8 cellular contexts compared by ENCODE assay signal in genomic region chr14:70073924-70074566, GRCh38.
A peak's percentile ranks its signal among the peaks of the same experiment; 100 is the strongest.
DNase-seq lines count a peak whose midpoint lies in the region; ATAC-seq and TF ChIP-seq lines count a peak whose summit lies in the region.

No MANE protein-coding gene starts in this region.

- H3K36me3 Mint-ChIP-seq in HFFc6 (ENCODE audit: low read depth) = no peaks in the 10 kb centered on the region
- H3K36me3 Mint-ChIP-seq in activated T-cell treated with anti-CD3 and anti-CD28 coated beads, Interleukin-2, amount 50 U/mL, for 4 hours (ENCODE audit: insufficient read depth) = no peaks in the 10 kb centered on the region

- TF ChIP-seq POLR2A in gastroesophageal sphincter (IDR thresholded peaks at IDR 0.05) = no peak
- no peak for TF ChIP-seq POLR2A in prostate gland (IDR thresholded peaks at IDR 0.05)

- peaks cover 12% of the 10 kb centered on the region for H3K27me3 Mint-ChIP-seq in HFFc6 (ENCODE audit: insufficient read depth)
- peaks cover 7% of the 10 kb centered on the region for H3K27me3 Mint-ChIP-seq in activated T-cell treated with anti-CD3 and anti-CD28 coated beads, Interleukin-2, amount 50 U/mL, for 4 hours (ENCODE audit: low read depth)

- peaks cover 4% of the 10 kb centered on the region for H3K9me3 Mint-ChIP-seq in HFFc6
- H3K9me3 Mint-ChIP-seq in activated T-cell treated with anti-CD3 and anti-CD28 coated beads, Interleukin-2, amount 50 U/mL, for 4 hours = no peaks in the 10 kb centered on the region

- no peak overlapping the region for H3K4me3 Mint-ChIP-seq in HFFc6
- no peak overlapping the region for H3K4me3 Mint-ChIP-seq in activated T-cell treated with anti-CD3 and anti-CD28 coated beads, Interleukin-2, amount 50 U/mL, for 4 hours

- 47% methylated on average over 2 of the region's 3 CpGs; no CpG with 5 or more reads in 1 of the 2 donors for WGBS in gastroesophageal sphincter (ENCODE audit: low coverage in 1 of 2), 2 donors
- 46% methylated on average over 3 of the region's 3 CpGs for WGBS in prostate gland

- H3K4me3 ChIP-seq in gastroesophageal sphincter (no peak overlapping the region), prostate gland (no peak overlapping the region)

- H3K27me3 ChIP-seq in gastroesophageal sphincter (peaks cover under 1% of the 10 kb centered on the region), prostate gland (replicated peaks; ENCODE audit: insufficient read depth) (no peaks in the 10 kb centered on the region)

- peak in 1 of 2 donors; percentile 62 for ATAC-seq in activated T-cell treated with anti-CD3 and anti-CD28 coated beads, Interleukin-2, amount 50 U/mL, for 4 hours
- ATAC-seq in gastroesophageal sphincter (no peak), GM18909 (IDR thresholded peaks at IDR 0.05; ENCODE audit: poor library complexity, unreplicated experiment) (no peak), HG03520 (IDR thresholded peaks at IDR 0.05; ENCODE audit: unreplicated experiment) (no peak)

- no peaks in the 10 kb centered on the region for H3K36me3 ChIP-seq in gastroesophageal sphincter
- H3K36me3 ChIP-seq in prostate gland = no peaks in the 10 kb centered on the region

- no peaks in the 10 kb centered on the region for H3K4me1 ChIP-seq in gastroesophageal sphincter
- no peaks in the 10 kb centered on the region for H3K4me1 ChIP-seq in prostate gland (replicated peaks)

- H3K27ac Mint-ChIP-seq in HFFc6 = no peak overlapping the region

- no peak for TF ChIP-seq EP300 in gastroesophageal sphincter (IDR thresholded peaks at IDR 0.05)

- TF ChIP-seq CTCF in HFFc6 (IDR thresholded peaks at IDR 0.05) (peak; percentile 90), gastroesophageal sphincter (IDR thresholded peaks at IDR 0.05) (peak in 3 of 4 experiments; percentile 25 to 61 (median 39)), prostate gland (IDR thresholded peaks at IDR 0.05) (peak; percentile 63 to 88 (median 72))

- H3K4me1 Mint-ChIP-seq in HFFc6 (ENCODE audit: low read depth) = no peaks in the 10 kb centered on the region
- H3K4me1 Mint-ChIP-seq in activated T-cell treated with anti-CD3 and anti-CD28 coated beads, Interleukin-2, amount 50 U/mL, for 4 hours (ENCODE audit: low read depth) = no peaks in the 10 kb centered on the region

- no peaks in the 10 kb centered on the region for H3K9me3 ChIP-seq in gastroesophageal sphincter
- no peaks in the 10 kb centered on the region for H3K9me3 ChIP-seq in prostate gland

- intact Hi-C loops in prostate gland (cut with DNase I) = no loop called here

- DNase-seq in CMK (ENCODE audit: low read depth) (peak; percentile 49), HFFc6 (peak; percentile 58), NCI-H82 treated with DMSO at 0.1 percent for 48 hours (lab: John Stamatoyannopoulos, UW; ENCODE audit: unreplicated experiment) (peak; percentile 27), prostate gland (ENCODE audit: low spot score) (peak; percentile 58)
- peak; percentile 19 for DNase-seq in activated T-cell treated with anti-CD3 and anti-CD28 coated beads, Interleukin-2, amount 50 U/mL, for 4 hours

- H3K27ac ChIP-seq in gastroesophageal sphincter (no peak overlapping the region), prostate gland (no peak overlapping the region)

Comparison
In these comparisons a context has a peak if more than half of its experiments do, and no peak if none do; other contexts are left out.
1. CTCF ChIP-seq: peak in every context shown above with its lines; median percentile 90 in HFFc6; 72 in prostate gland; 39 in gastroesophageal sphincter.